In the genomic region with DNA sequence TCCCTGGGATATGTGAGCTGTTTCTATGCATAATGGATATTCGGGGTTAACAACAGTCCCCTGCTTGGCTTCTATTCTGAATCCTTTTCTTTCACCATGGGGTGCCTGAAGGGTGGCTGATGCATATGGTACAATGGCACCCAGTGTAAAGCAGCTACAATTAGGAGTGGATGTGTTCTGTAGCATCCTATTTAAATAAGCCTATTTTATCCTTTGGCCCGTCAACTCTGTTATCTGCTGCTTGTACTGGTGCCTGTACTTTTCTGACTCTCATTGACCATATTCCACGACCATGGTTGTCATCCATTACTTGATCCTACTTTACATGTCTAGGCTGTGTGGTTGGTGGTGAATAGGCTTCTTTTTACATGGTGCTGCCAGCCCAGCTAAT, we compare ENCODE assay signal across 9 cellular contexts. TPM values are rescaled to one million over a fixed set of nuclear protein-coding genes. Genes with fewer than 3 reads are reported as not detected.
DNase-seq lines count a peak whose midpoint lies in the region; ATAC-seq and TF ChIP-seq lines count a peak whose summit lies in the region.
"Had no signal": no experiment of that assay in that cellular context is flagged by ENCODE, and none has a peak within 500 bp of the region (broad histone marks: within the 10 kb centered on the region; RNA-seq: fewer than 3 reads in every experiment).

No MANE protein-coding gene starts in this region.

- H3K27me3 ChIP-seq in A673 (replicated peaks; ENCODE audit: insufficient read depth, low read depth, low read length, poor library complexity) (no peaks in the 10 kb centered on the region), HL-60 (ENCODE audit: insufficient read depth, poor library complexity, severe bottlenecking) (no peaks in the 10 kb centered on the region), muscle layer of colon (ENCODE audit: control insufficient read depth in 1 of 2, insufficient read depth in 2 of 2, low read length in 2 of 2) (no peaks in the 10 kb centered on the region)

- H3K9me3 ChIP-seq in A673 (ENCODE audit: low read depth, low read length, poor library complexity, severe bottlenecking) (peaks cover 69% of the 10 kb centered on the region), muscle layer of colon (ENCODE audit: low read length) (peaks cover 34% of the 10 kb centered on the region)

- DNase-seq in A673 (ENCODE audit: low spot score) (no peak), HL-60 (ENCODE audit: low read depth in 1 of 2, low spot score in 1 of 2) (no peak), cardiac fibroblast (ENCODE audit: low read depth in 2 of 2) (no peak), SHP77 (lab: John Stamatoyannopoulos, UW) (no peak)
- no peak for DNase-seq in stimulated activated CD8-positive, alpha-beta memory T cell treated with anti-CD3 and anti-CD28 coated beads, Interleukin-4, amount 100 ng/mL, for 48 hours
- DNase-seq: stimulated activated naive CD4-positive, alpha-beta T cell had no signal

- H3K27ac ChIP-seq in A673 (ENCODE audit: low read depth, low read length, poor library complexity, severe bottlenecking) = peak overlapping the region; percentile 96
- no peak overlapping the region for H3K27ac ChIP-seq in HL-60 (replicated peaks)
- H3K27ac ChIP-seq in muscle layer of colon (ENCODE audit: low read depth, low read length) = no peak overlapping the region

- TF ChIP-seq CTCF in A673 (conservative IDR thresholded peaks at IDR 0.05; ENCODE audit: low read depth, low read length) = no peak
- TF ChIP-seq CTCF in HL-60 (IDR thresholded peaks at IDR 0.05; ENCODE audit: insufficient read depth, low read length) = no peak
- no peak for TF ChIP-seq CTCF in cardiac fibroblast (IDR thresholded peaks at IDR 0.05; ENCODE audit: low read depth, low read length)

- BruUV-seq in A673 (replicated peaks; lab: Mats Ljungman, UMichigan) = no TSS peak

- peak overlapping the region; percentile 54 for H3K9ac ChIP-seq in muscle layer of colon (ENCODE audit: low read length)

- intact Hi-C loops in A673 (cut with micrococcal nuclease; ENCODE audit: unreplicated experiment) = no loop called here

- H3K4me3 ChIP-seq in A673 (ENCODE audit: low read depth, low read length, poor library complexity, severe bottlenecking) = peak overlapping the region; percentile 81
- peak overlapping the region; percentile 73 for H3K4me3 ChIP-seq in HL-60 (replicated peaks; ENCODE audit: insufficient read depth, low read length)
- H3K4me3 ChIP-seq in cardiac fibroblast (replicated peaks in 1 of 2; ENCODE audit: low read depth in 2 of 2, low read length in 2 of 2) = peak overlapping the region; percentile 53 to 76
- H3K4me3 ChIP-seq in muscle layer of colon (ENCODE audit: low read depth in 1 of 2, low read length in 2 of 2) = peak overlapping the region; percentile 91 to 92

- H3K36me3 ChIP-seq in A673 (ENCODE audit: insufficient read depth, low read length, poor library complexity, severe bottlenecking) (peaks cover 60% of the 10 kb centered on the region), muscle layer of colon (ENCODE audit: insufficient read depth, low read length) (peaks cover 35% of the 10 kb centered on the region)

- H3K4me1 ChIP-seq in A673 (ENCODE audit: insufficient read depth, low read length, poor library complexity, severe bottlenecking) (no peaks in the 10 kb centered on the region), muscle layer of colon (ENCODE audit: insufficient read depth, low read length) (peaks cover 25% of the 10 kb centered on the region)

- POLR2A ChIA-PET in A673 (lab: Charles Lee; ENCODE audit: low non-redundant PET) = no interaction called here

- CTCF ChIA-PET in A673 (lab: Charles Lee) = no interaction called here

- ATAC-seq in GM19351 (IDR thresholded peaks at IDR 0.05; ENCODE audit: unreplicated experiment) = no peak
- ATAC-seq in HG03354 (IDR thresholded peaks at IDR 0.05; ENCODE audit: poor library complexity, severe bottlenecking, unreplicated experiment) = no peak

RNA-seq across cellular contexts. Expression of a gene that starts 1.3 kb away (rescaled TPM):
- 65.8 and 70.0 TPM in 2 replicates for total RNA-seq in A673 (2021)

RNA-seq across cellular contexts. Expression of a gene that starts 1.8 kb away (rescaled TPM):
- 54.3 and 60.3 TPM in 2 replicates for total RNA-seq in A673 (2021)
